9 cellular contexts compared by ENCODE assay signal in the genomic region with DNA sequence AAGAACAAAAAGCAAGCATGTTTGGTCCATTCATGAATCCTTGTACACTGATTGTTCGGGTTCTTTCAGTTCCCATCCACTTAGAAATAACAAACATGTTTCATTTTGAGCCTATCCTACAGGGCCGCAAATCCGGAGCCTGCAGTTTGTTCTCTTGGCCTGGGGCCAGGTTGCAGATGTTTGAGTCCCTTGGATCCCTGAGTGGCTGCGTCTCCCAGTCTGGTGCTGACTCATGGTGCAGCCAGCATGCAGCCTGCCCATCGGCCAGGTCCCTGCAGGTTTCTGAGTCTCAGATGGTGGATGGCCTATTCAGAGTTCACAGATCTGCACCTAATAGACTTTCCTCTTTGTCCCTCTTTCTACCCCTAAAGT. TPM values are rescaled to one million over a fixed set of nuclear protein-coding genes. Genes with fewer than 3 reads are reported as not detected.
DNase-seq lines count a peak whose midpoint lies in the region; ATAC-seq and TF ChIP-seq lines count a peak whose summit lies in the region.
"Had no signal": no experiment of that assay in that cellular context is flagged by ENCODE, and none has a peak within 500 bp of the region (broad histone marks: within the 10 kb centered on the region; RNA-seq: fewer than 3 reads in every experiment).

No MANE protein-coding gene starts in this region.

- H3K4me3 ChIP-seq in MG63 (no peak overlapping the region), SJCRH30 (no peak overlapping the region), left ventricle myocardium inferior (no peak overlapping the region)
- H3K4me3 ChIP-seq: tibial artery had no signal

- no peaks in the 10 kb centered on the region for H3K27me3 ChIP-seq in MG63
- no peaks in the 10 kb centered on the region; the same call in 1 of the 2 replicates for H3K27me3 ChIP-seq in SJCRH30
- H3K27me3 ChIP-seq in left ventricle myocardium inferior (ENCODE audit: low read depth), result no peaks in the 10 kb centered on the region
- H3K27me3 ChIP-seq: tibial artery had no signal

- H3K36me3 ChIP-seq in MG63 (peaks cover 4% of the 10 kb centered on the region), SJCRH30 (no peaks in the 10 kb centered on the region), left ventricle myocardium inferior (no peaks in the 10 kb centered on the region)
- H3K36me3 ChIP-seq: tibial artery had no signal

- DNase-seq in MG63 (peak; percentile 80), SJCRH30 (peak; percentile 84 to 88), left ventricle myocardium inferior (peak; percentile 76), substantia nigra (lab: John Stamatoyannopoulos, UW) (peak in 26 of 49 donors; percentile 7 to 87 (median 35)), HuH-7 (ENCODE audit: low spot score) (no peak)
- DNase-seq in activated CD4-positive, alpha-beta T cell treated with anti-CD3 and anti-CD28 coated beads for 48 hours, result no peak

- H3K4me1 ChIP-seq in SJCRH30 (peaks cover 18% of the 10 kb centered on the region), left ventricle myocardium inferior (peaks cover 62% of the 10 kb centered on the region)

- ATAC-seq in HG03159 (IDR thresholded peaks at IDR 0.05; ENCODE audit: unreplicated experiment), result no peak
- ATAC-seq in GM21390 (IDR thresholded peaks at IDR 0.05; ENCODE audit: unreplicated experiment), result no peak

- H3K9me3 ChIP-seq in MG63 (no peaks in the 10 kb centered on the region), SJCRH30 (replicated peaks) (no peaks in the 10 kb centered on the region), left ventricle myocardium inferior (replicated peaks) (no peaks in the 10 kb centered on the region)
- H3K9me3 ChIP-seq: tibial artery had no signal

- no peak for TF ChIP-seq CTCF in left ventricle myocardium inferior (IDR thresholded peaks at IDR 0.05; ENCODE audit: borderline replicate concordance)

- H3K27ac ChIP-seq in SJCRH30 (no peak overlapping the region), left ventricle myocardium inferior (replicated peaks) (peak overlapping the region; percentile 97), substantia nigra (ENCODE audit: low read depth, low read length, poor library complexity, severe bottlenecking) (no peak overlapping the region)

- intact Hi-C loops in left ventricle myocardium inferior (cut with micrococcal nuclease), result no loop called here

RNA-seq across cellular contexts. Expression of a gene that starts 1.9 kb away (rescaled TPM):
- total RNA-seq in MG63 (2014; rRNA removed; shearing (Covaris generic); ENCODE audit: low replicate concordance), result 108 and 146 TPM in 2 replicates
- total RNA-seq in SJCRH30 (2014; rRNA removed; shearing (Covaris generic)), result 279 and 298 TPM in 2 replicates
- 402 TPM for total RNA-seq in left ventricle myocardium inferior

Comparison
In these comparisons a context has a peak if more than half of its experiments do, and no peak if none do; other contexts are left out.
1. DNase-seq: peak in MG63 (single experiment), SJCRH30 (2 of 2), left ventricle myocardium inferior (single experiment) and substantia nigra (26 of 49); none in HuH-7 (single experiment) and activated CD4-positive, alpha-beta T cell treated with anti-CD3 and anti-CD28 coated beads for 48 hours (single experiment).